10 cellular contexts compared by ENCODE assay signal in genomic region chr4:147943159-147943638, GRCh38.
A peak's percentile ranks its signal among the peaks of the same experiment; 100 is the strongest.
DNase-seq lines count a peak whose midpoint lies in the region; ATAC-seq and TF ChIP-seq lines count a peak whose summit lies in the region.
"Had no signal": no experiment of that assay in that cellular context is flagged by ENCODE, and none has a peak within 500 bp of the region (broad histone marks: within the 10 kb centered on the region; RNA-seq: fewer than 3 reads in every experiment).

No MANE protein-coding gene starts in this region.

- H3K4me1 Mint-ChIP-seq in naive B cell = peaks cover 9 to 23% (median 21%) of the 10 kb centered on the region in 3 donors

- H3K27ac ChIP-seq in coronary artery (peak overlapping the region in 1 of 2 donors; percentile 63), testis (no peak overlapping the region)

- intact Hi-C loops in testis (cut with DNase I; ENCODE audit: low total_unique reads) = no loop called here

- TF ChIP-seq POLR2A in erythroblast (IDR thresholded peaks at IDR 0.05; ENCODE audit: low read length) (no peak), testis (IDR thresholded peaks at IDR 0.05) (no peak)

- H3K4me3 ChIP-seq in coronary artery (no peak overlapping the region), testis (no peak overlapping the region)

- no peaks in the 10 kb centered on the region for H3K36me3 Mint-ChIP-seq in naive B cell

- H3K4me1 ChIP-seq in testis = no peaks in the 10 kb centered on the region

- ATAC-seq in GM18858 (IDR thresholded peaks at IDR 0.05; ENCODE audit: unreplicated experiment) = peak; percentile 89
- peak; percentile 96 for ATAC-seq in GM21619 (IDR thresholded peaks at IDR 0.05; ENCODE audit: unreplicated experiment)
- peak; percentile 92 for ATAC-seq in HG03565 (IDR thresholded peaks at IDR 0.05; ENCODE audit: unreplicated experiment)
- peak; percentile 45 to 61 for ATAC-seq in naive B cell (ENCODE audit: low read depth in 2 of 2)

- DNase-seq in naive B cell (peak; percentile 11), NCI-H1092 treated with DMSO at 0.1 percent for 48 hours (lab: John Stamatoyannopoulos, UW) (no peak), coronary artery (ENCODE audit: low spot score) (no peak), erythroblast (lab: John Stamatoyannopoulos, UW) (no peak), testis (no peak)
- DNase-seq: HCEC 1CT had no signal

- WGBS in testis, 2 donors = 81 to 84% methylated on average over 3 of the region's 3 CpGs

- H3K4me3 Mint-ChIP-seq in naive B cell = peak overlapping the region in 5 of 8 donors; percentile 2 to 48 (median 27)
- H3K4me3 Mint-ChIP-seq: neural crest cell had no signal

- H3K27me3 ChIP-seq in testis = no peaks in the 10 kb centered on the region

- no peaks in the 10 kb centered on the region for H3K36me3 ChIP-seq in testis (ENCODE audit: low read depth, missing control alignments)

- no peaks in the 10 kb centered on the region for H3K9me3 Mint-ChIP-seq in naive B cell
- H3K9me3 Mint-ChIP-seq: neural crest cell had no signal

- no peaks in the 10 kb centered on the region for H3K27me3 Mint-ChIP-seq in naive B cell

- peak overlapping the region in 2 of 6 donors; percentile 3 to 29 for H3K27ac Mint-ChIP-seq in naive B cell

- TF ChIP-seq CTCF in coronary artery (IDR thresholded peaks at IDR 0.05) (no peak), testis (IDR thresholded peaks at IDR 0.05) (no peak)

- no peaks in the 10 kb centered on the region for H3K9me3 ChIP-seq in testis
